ENCODE assay signal across 16 cellular contexts in genomic region chr6:69026243-69026642, GRCh38.
DNase-seq lines count a peak whose midpoint lies in the region; TF ChIP-seq lines count a peak whose summit lies in the region.
"Had no signal": no experiment of that assay in that cellular context is flagged by ENCODE, and none has a peak within 500 bp of the region (broad histone marks: within the 10 kb centered on the region; RNA-seq: fewer than 3 reads in every experiment).

No MANE protein-coding gene starts in this region.

- H3K36me3 ChIP-seq in trophoblast cell (ENCODE audit: control insufficient read depth in 1 of 2, insufficient read depth in 2 of 2, low read length in 2 of 2): no peaks in the 10 kb centered on the region
- H3K36me3 ChIP-seq: ovary, thoracic aorta had no signal

- in situ Hi-C loops in ACHN (cut with HindIII; ENCODE audit: low pct_ligation_motif_present, low pct_unique_long_range_greater_than_20kb, low sequenced_read_pairs): no loop called here

- no peaks in the 10 kb centered on the region for H3K27me3 ChIP-seq in trophoblast cell (ENCODE audit: insufficient read depth, low read length)
- H3K27me3 ChIP-seq: ovary had no signal

- peak; percentile 25 for DNase-seq in ACHN
- DNase-seq in Kasumi-1 (lab: John Stamatoyannopoulos, UW): peak; percentile 61 to 62
- DNase-seq in SW480 (ENCODE audit: low spot score): peak; percentile 6
- peak; percentile 37 to 59 for DNase-seq in foreskin fibroblast
- no peak for DNase-seq in NCI-H2196 treated with DMSO at 0.1 percent for 48 hours (lab: John Stamatoyannopoulos, UW; ENCODE audit: unreplicated experiment)
- no peak for DNase-seq in activated CD8-positive, alpha-beta memory T cell treated with anti-CD3 and anti-CD28 coated beads for 24 hours
- no peak for DNase-seq in cerebellar cortex (ENCODE audit: low spot score)
- no peak for DNase-seq in trophoblast cell
- DNase-seq: activated B cell treated with CpG ODN at 0.5 μM for 24 hours, Calu3, midbrain, NCI-H1417, NCI-H510A treated with DMSO at 0.1 percent for 48 hours, ovary, Right ventricle myocardium superior had no signal

- H3K23ac ChIP-seq in trophoblast cell (ENCODE audit: low read length): no peak overlapping the region

- H4K12ac ChIP-seq in trophoblast cell (ENCODE audit: low read depth, low read length): no peak overlapping the region

- TF ChIP-seq CTCF in foreskin fibroblast (IDR thresholded peaks at IDR 0.05; ENCODE audit: low read depth, low read length): no peak

- H3K4me1 ChIP-seq in trophoblast cell (ENCODE audit: control insufficient read depth in 1 of 2, insufficient read depth in 2 of 2, low read length in 2 of 2): no peaks in the 10 kb centered on the region

- H2BK120ac ChIP-seq in trophoblast cell (ENCODE audit: insufficient read depth, low read length, poor library complexity): no peak overlapping the region

- H2AK5ac ChIP-seq in trophoblast cell (ENCODE audit: low read length): no peak overlapping the region

- H3K9me3 ChIP-seq in trophoblast cell (ENCODE audit: insufficient read depth, low read depth, low read length): no peaks in the 10 kb centered on the region
- H3K9me3 ChIP-seq: ovary, thoracic aorta had no signal

- no peak overlapping the region for H2BK5ac ChIP-seq in trophoblast cell (ENCODE audit: low read depth, low read length, poor library complexity)

- H2AFZ ChIP-seq in trophoblast cell (ENCODE audit: insufficient read depth, low read length, poor library complexity): no peak overlapping the region

- no peak overlapping the region for H3K4ac ChIP-seq in trophoblast cell (ENCODE audit: low read depth, low read length)

- H4K91ac ChIP-seq in trophoblast cell (ENCODE audit: low read depth, low read length): no peak overlapping the region

- no peak overlapping the region for H3K27ac ChIP-seq in trophoblast cell (ENCODE audit: low read depth, low read length)
- H3K27ac ChIP-seq: ovary, thoracic aorta had no signal

- no peak overlapping the region for H3K14ac ChIP-seq in trophoblast cell (ENCODE audit: low read length)

- no peak overlapping the region for H3K4me2 ChIP-seq in trophoblast cell (ENCODE audit: low read length)

- H3K18ac ChIP-seq in trophoblast cell (ENCODE audit: low read length): no peak overlapping the region

- H3K79me1 ChIP-seq in trophoblast cell (ENCODE audit: low read length): no peaks in the 10 kb centered on the region

- no peak overlapping the region for H4K8ac ChIP-seq in trophoblast cell (ENCODE audit: low read depth, low read length)

- WGBS in trophoblast cell (ENCODE audit: extremely low coverage, insufficient coverage, insufficient read length): no CpG with 5 or more reads among the region's 3 CpGs

- no peaks in the 10 kb centered on the region for H3K79me2 ChIP-seq in trophoblast cell (ENCODE audit: control insufficient read depth, insufficient read depth, low read length, poor library complexity)

- H3K4me3 ChIP-seq in foreskin fibroblast (ENCODE audit: low read depth in 1 of 2, low read length in 2 of 2): no peak overlapping the region
- H3K4me3 ChIP-seq in trophoblast cell (ENCODE audit: low read depth, low read length): no peak overlapping the region
- H3K4me3 ChIP-seq: ovary, thoracic aorta had no signal

- H2BK12ac ChIP-seq in trophoblast cell (ENCODE audit: low read length): no peak overlapping the region

- no peak overlapping the region for H3K9ac ChIP-seq in trophoblast cell (ENCODE audit: low read length)

Comparison
In these comparisons a context has a peak if more than half of its experiments do, and no peak if none do; other contexts are left out.
1. DNase-seq: peak in ACHN (single experiment), Kasumi-1 (2 of 2), SW480 (single experiment) and foreskin fibroblast (2 of 2); none in NCI-H2196 treated with DMSO at 0.1 percent for 48 hours (single experiment), activated CD8-positive, alpha-beta memory T cell treated with anti-CD3 and anti-CD28 coated beads for 24 hours (single experiment), cerebellar cortex (single experiment) and trophoblast cell (0 of 2).